20 cellular contexts compared by ENCODE assay signal in genomic region chr9:37986771-37987258, GRCh38.
A peak's percentile ranks its signal among the peaks of the same experiment; 100 is the strongest.
DNase-seq lines count a peak whose midpoint lies in the region; ATAC-seq and TF ChIP-seq lines count a peak whose summit lies in the region.
"Had no signal": no experiment of that assay in that cellular context is flagged by ENCODE, and none has a peak within 500 bp of the region (broad histone marks: within the 10 kb centered on the region; RNA-seq: fewer than 3 reads in every experiment).

No MANE protein-coding gene starts in this region.

- peaks cover 70% of the 10 kb centered on the region for H3K4me1 ChIP-seq in left ventricle myocardium inferior
- H3K4me1 ChIP-seq in aorta (ENCODE audit: control insufficient read depth in 1 of 2, insufficient read depth in 2 of 2, low read length in 2 of 2): no peaks in the 10 kb centered on the region

- H3K27ac Mint-ChIP-seq in mesothelial cell of epicardium: peak overlapping the region; percentile 83
- H3K27ac Mint-ChIP-seq: activated naive CD4-positive, alpha-beta T cell treated with anti-CD3 and anti-CD28 coated beads for 36 hours had no signal

- H3K4me3 Mint-ChIP-seq in mesothelial cell of epicardium: no peak overlapping the region
- H3K4me3 Mint-ChIP-seq: activated naive CD4-positive, alpha-beta T cell treated with anti-CD3 and anti-CD28 coated beads for 36 hours; CD4-positive, alpha-beta memory T cell; IgD-negative memory B cell had no signal

- no peak for DNase-seq in left ventricle myocardium inferior
- DNase-seq in Right ventricle myocardium superior: no peak
- no peak for DNase-seq in SK-N-MC (ENCODE audit: low read depth, low spot score)
- DNase-seq in mesothelial cell of epicardium (ENCODE audit: low spot score in 2 of 2, unreplicated experiment in 2 of 2): no peak
- DNase-seq in aorta: peak in 1 of 2 donors; percentile 59
- DNase-seq in activated naive CD4-positive, alpha-beta T cell treated with anti-CD3 and anti-CD28 coated beads, Interleukin-2, amount 50 U/mL, for 16 hours: no peak
- no peak for DNase-seq in NOMO-1 (lab: John Stamatoyannopoulos, UW; ENCODE audit: unreplicated experiment in 2 of 2)
- no peak for DNase-seq in activated CD4-positive, CD25-positive, alpha-beta regulatory T cell treated with anti-CD3 and anti-CD28 coated beads, Interleukin-2, amount 50 U/mL, for 72 hours
- DNase-seq: activated naive CD4-positive, alpha-beta T cell treated with anti-CD3 and anti-CD28 coated beads for 36 hours; activated T-cell treated with anti-CD3 and anti-CD28 coated beads for 4 hours; CD4-positive, alpha-beta memory T cell; cortex of kidney; DMS53; H7; NCI-H1694 treated with DMSO at 0.1 percent for 48 hours; NCI-H345; stimulated activated CD4-positive, alpha-beta T cell treated with anti-CD3 and anti-CD28 coated beads, Interleukin-2, amount 100 ng/mL, for 24 hours; T-helper 1 cell had no signal

- H3K9me3 ChIP-seq in left ventricle myocardium inferior (replicated peaks) (no peaks in the 10 kb centered on the region), SK-N-MC (ENCODE audit: low read depth, low read length) (no peaks in the 10 kb centered on the region), aorta (ENCODE audit: control insufficient read depth, low read length) (no peaks in the 10 kb centered on the region)
- H3K9me3 ChIP-seq: suprapubic skin had no signal

- peaks cover 19% of the 10 kb centered on the region for H3K4me1 Mint-ChIP-seq in mesothelial cell of epicardium
- H3K4me1 Mint-ChIP-seq: IgD-negative memory B cell had no signal

- 92 to 93% methylated on average over 15 of the region's 15 CpGs for WGBS in aorta, 2 donors

- H3K36me3 ChIP-seq in left ventricle myocardium inferior: no peaks in the 10 kb centered on the region
- H3K36me3 ChIP-seq in SK-N-MC (ENCODE audit: insufficient read depth, low read length): 0 out of 2 replicates have a peak, but pooled peaks cover 4% of the 10 kb centered on the region
- no peaks in the 10 kb centered on the region for H3K36me3 ChIP-seq in aorta (ENCODE audit: control insufficient read depth in 1 of 2, insufficient read depth in 2 of 2, low read length in 1 of 2)
- H3K36me3 ChIP-seq: suprapubic skin had no signal

- no peak for ATAC-seq in Right ventricle myocardium superior (ENCODE audit: poor library complexity)
- peak; percentile 30 for ATAC-seq in aorta (ENCODE audit: low FRiP score)

- H3K4me3 ChIP-seq in left ventricle myocardium inferior: no peak overlapping the region
- H3K4me3 ChIP-seq in SK-N-MC: no peak overlapping the region
- H3K4me3 ChIP-seq in aorta (ENCODE audit: low read length in 2 of 2): no peak overlapping the region
- H3K4me3 ChIP-seq: suprapubic skin had no signal

- H3K9ac ChIP-seq in SK-N-MC (ENCODE audit: insufficient read length): no peak overlapping the region

- TF ChIP-seq CTCF in left ventricle myocardium inferior (IDR thresholded peaks at IDR 0.05; ENCODE audit: borderline replicate concordance) (no peak), mesothelial cell of epicardium (IDR thresholded peaks at IDR 0.05; ENCODE audit: unreplicated experiment) (no peak)

- no peaks in the 10 kb centered on the region for H3K27me3 Mint-ChIP-seq in mesothelial cell of epicardium (ENCODE audit: low read depth)

- intact Hi-C loops in left ventricle myocardium inferior (cut with micrococcal nuclease) (loop anchor here (5.0 kb wide), 1 partner anchor 35 kb away; no protein-coding TSS in a partner anchor), Right ventricle myocardium superior (cut with DNase I) (loop anchor here (5.0 kb wide), 1 partner anchor 65 kb away; no protein-coding TSS in a partner anchor), aorta (cut with DNase I) (no loop called here)

- H3K27me3 ChIP-seq in left ventricle myocardium inferior (ENCODE audit: low read depth) (no peaks in the 10 kb centered on the region), aorta (ENCODE audit: control insufficient read depth in 1 of 2, insufficient read depth in 2 of 2, low read length in 1 of 2) (no peaks in the 10 kb centered on the region)
- H3K27me3 ChIP-seq: suprapubic skin had no signal

- H3K27ac ChIP-seq in left ventricle myocardium inferior (replicated peaks) (peak overlapping the region; percentile 65), SK-N-MC (peak overlapping the region; percentile 98), aorta (ENCODE audit: low read depth in 1 of 2, low read length in 2 of 2) (no peak overlapping the region)
- H3K27ac ChIP-seq: suprapubic skin had no signal

- no peaks in the 10 kb centered on the region for H3K9me3 Mint-ChIP-seq in mesothelial cell of epicardium
- H3K9me3 Mint-ChIP-seq: activated naive CD4-positive, alpha-beta T cell treated with anti-CD3 and anti-CD28 coated beads for 36 hours; CD4-positive, alpha-beta memory T cell; IgD-negative memory B cell had no signal

- H3K36me3 Mint-ChIP-seq in mesothelial cell of epicardium: peaks cover 4% of the 10 kb centered on the region
- H3K36me3 Mint-ChIP-seq: CD4-positive, alpha-beta memory T cell; IgD-negative memory B cell had no signal

Comparison
In these comparisons a context has a peak if more than half of its experiments do, and no peak if none do; other contexts are left out.
1. H3K27ac ChIP-seq: peak in left ventricle myocardium inferior (single experiment) and SK-N-MC (single experiment); none in aorta (0 of 2).
2. intact Hi-C loops: an anchor here in left ventricle myocardium inferior (5.0 kb wide) and Right ventricle myocardium superior (5.0 kb wide); none called in aorta.